Comparison of ENCODE assay signal across 10 cellular contexts in genomic region chrX:125475482-125475881, GRCh38.
"Had no signal": no experiment of that assay in that cellular context is flagged by ENCODE, and none has a peak within 500 bp of the region (broad histone marks: within the 10 kb centered on the region; RNA-seq: fewer than 3 reads in every experiment).

No MANE protein-coding gene starts in this region.

- FAIRE-seq: HepG2 had no signal

- H3K4me2 ChIP-seq: KMS-11 had no signal

- H3K4me3 ChIP-seq: GM23248, HAP-1 had no signal

- DNase-seq: GM23248, GOT3, H7, HFFc6, KBM-7 had no signal

- H2AFZ ChIP-seq: GM23248 had no signal

- H3K9ac ChIP-seq: GM23248, KMS-11 had no signal

- ATAC-seq: HCT116, HepG2 had no signal

- H3K4me1 ChIP-seq: HAP-1 had no signal

- H3K36me3 ChIP-seq: HAP-1 had no signal

- H3K27ac ChIP-seq: GM23248, HL-60, KMS-11 had no signal

- H3K9me3 ChIP-seq: HAP-1 had no signal
